In the genomic region with DNA sequence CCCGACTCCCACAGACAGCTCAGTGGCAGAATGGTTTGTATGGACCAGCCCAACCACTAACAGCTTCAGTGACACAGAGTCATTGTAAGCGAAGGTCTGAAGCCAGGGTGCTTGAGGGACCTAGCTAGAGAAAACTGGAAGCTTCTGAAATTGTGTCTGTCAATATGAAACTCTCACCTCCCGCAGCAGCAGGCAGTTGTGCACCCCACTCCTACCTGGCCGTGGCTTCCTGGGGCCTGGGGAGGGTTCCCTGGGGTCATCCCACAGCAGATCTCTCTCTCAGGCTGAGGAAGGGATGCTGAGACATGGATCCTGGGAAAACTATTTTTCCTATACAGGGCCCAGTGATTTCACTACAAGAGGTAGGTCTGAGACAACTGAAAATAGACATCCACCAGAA, we compare ENCODE assay signal across 24 cellular contexts.
"Had no signal": no experiment of that assay in that cellular context is flagged by ENCODE, and none has a peak within 500 bp of the region (broad histone marks: within the 10 kb centered on the region; RNA-seq: fewer than 3 reads in every experiment).

No MANE protein-coding gene starts in this region.

- H3K4me3 ChIP-seq: neural progenitor cell, pancreas, psoas muscle, right lobe of liver, sigmoid colon, thoracic aorta, thyroid gland, tibial nerve, upper lobe of left lung had no signal

- H3K36me3 ChIP-seq: neural progenitor cell, neutrophil, pancreas, right lobe of liver, sigmoid colon, thoracic aorta, thyroid gland, tibial nerve, upper lobe of left lung had no signal

- H3K9me3 ChIP-seq: neutrophil, pancreas, psoas muscle, right lobe of liver, sigmoid colon, thoracic aorta, thyroid gland had no signal

- ATAC-seq: naive thymus-derived CD4-positive, alpha-beta T cell; natural killer cell; pancreas; psoas muscle; right cardiac atrium; right lobe of liver; stimulated activated memory B cell treated with anti-CD40 and anti-IgM and Interleukin-4, amounts not matched to agents 10 μg/mL and 1 μg/mL and 100 μg/mL, for 72 hours; stimulated activated naive CD8-positive, alpha-beta T cell treated with anti-CD3 and anti-CD28 coated beads, Interleukin-15, amount 100 ng/mL, for 72 hours; stimulated activated naive CD8-positive, alpha-beta T cell treated with anti-CD3 and anti-CD28 coated beads, Interleukin-15, Interleukin-2, amounts not matched to agents 100 U/mL and 50 U/mL, for 24 hours had no signal

- H3K4me1 ChIP-seq: psoas muscle, right lobe of liver, sigmoid colon, thyroid gland, tibial nerve, upper lobe of left lung had no signal

- FAIRE-seq: pancreas, small intestine had no signal

- H3K27ac ChIP-seq: neural progenitor cell, neutrophil, pancreas, psoas muscle, right lobe of liver, sigmoid colon, thoracic aorta, thyroid gland, tibial nerve, upper lobe of left lung had no signal

- H3K9ac ChIP-seq: neural progenitor cell had no signal

- DNase-seq: naive thymus-derived CD4-positive, alpha-beta T cell; natural killer cell; nucleus accumbens; pancreas; right cardiac atrium; sigmoid colon; small intestine; stimulated activated CD4-positive, alpha-beta T cell treated with anti-CD3 and anti-CD28 coated beads, Interleukin-15, amount 100 ng/mL, for 24 hours; stimulated activated CD4-positive, alpha-beta T cell treated with anti-CD3 and anti-CD28 coated beads, Interleukin-2, amount 100 ng/mL, for 24 hours; stimulated activated CD4-positive, alpha-beta T cell treated with anti-CD3 and anti-CD28 coated beads, Interleukin-2, amount 100 ng/mL, for 48 hours; stimulated activated CD4-positive, alpha-beta T cell treated with anti-CD3 and anti-CD28 coated beads, Interleukin-4, amount 100 ng/mL, for 24 hours; stimulated activated naive CD4-positive, alpha-beta T cell; stimulated activated naive CD8-positive, alpha-beta T cell treated with anti-CD3 and anti-CD28 coated beads, Interleukin-15, amount 100 ng/mL, for 72 hours; stimulated activated naive CD8-positive, alpha-beta T cell treated with anti-CD3 and anti-CD28 coated beads, Interleukin-15, Interleukin-2, amounts not matched to agents 100 U/mL and 50 U/mL, for 24 hours; thyroid gland; trophoblast cell; upper lobe of left lung had no signal

- H3K27me3 ChIP-seq: neutrophil, pancreas, right lobe of liver, sigmoid colon, thyroid gland, tibial nerve, upper lobe of left lung had no signal
